In the genomic region with DNA sequence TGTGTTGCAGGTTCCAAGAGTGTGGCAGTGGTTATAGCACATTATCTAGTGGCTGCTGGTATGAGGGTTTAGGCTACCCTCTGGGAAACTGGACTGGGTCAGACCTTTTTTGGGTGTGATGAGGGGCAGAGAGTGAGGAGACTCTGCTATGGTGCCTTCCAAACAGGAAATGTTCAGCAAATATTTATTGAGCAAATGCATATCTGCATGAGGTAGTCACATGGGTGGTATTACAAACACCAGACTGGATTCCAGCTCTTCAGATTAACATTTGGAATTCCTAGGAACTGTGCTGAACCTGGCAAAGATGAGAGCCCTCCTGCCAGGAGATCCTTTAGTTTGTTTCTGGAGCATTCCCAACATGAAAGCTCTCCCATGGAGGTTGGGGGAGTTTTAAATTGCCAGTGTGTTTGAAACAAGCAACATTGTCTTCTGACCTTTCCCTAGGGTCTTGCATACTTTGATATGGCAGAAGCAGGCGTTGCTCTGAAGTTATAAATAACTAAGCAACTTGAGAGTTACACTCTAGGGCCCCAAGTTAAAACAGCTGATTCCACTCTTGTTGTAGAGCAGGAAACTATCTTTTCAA, we compare ENCODE assay signal across 11 cellular contexts.
A peak's percentile ranks its signal among the peaks of the same experiment; 100 is the strongest.
DNase-seq lines count a peak whose midpoint lies in the region; ATAC-seq, FAIRE-seq and TF ChIP-seq lines count a peak whose summit lies in the region.
"Had no signal": no experiment of that assay in that cellular context is flagged by ENCODE, and none has a peak within 500 bp of the region (broad histone marks: within the 10 kb centered on the region; RNA-seq: fewer than 3 reads in every experiment).

No MANE protein-coding gene starts in this region.

- H3K36me3 ChIP-seq in H1 (ENCODE audit: control insufficient read depth in 2 of 4, insufficient read depth in 4 of 4, low read length in 3 of 4), result no peaks in the 10 kb centered on the region

- CTCF ChIA-PET in H1 (lab: Charles Lee; ENCODE audit: partially characterized antibody), result interaction anchor here (0.8 to 1.8 kb wide), 3 partner anchors 23 to 236 kb away, joined by 4 read pairs; no protein-coding TSS in a partner anchor

- no peak overlapping the region for H3K18ac ChIP-seq in H1 (ENCODE audit: extremely low read depth, low read length)

- H2AFZ ChIP-seq in H1 (ENCODE audit: low read length), result no peak overlapping the region

- H3K9me3 ChIP-seq in H1 (ENCODE audit: insufficient read depth in 2 of 2, low read depth in 1 of 2, low read length in 1 of 2), result no peaks in the 10 kb centered on the region

- H3K36me3 Mint-ChIP-seq in stimulated activated effector memory CD8-positive, alpha-beta T cell treated with anti-CD3 and anti-CD28 coated beads, Interleukin-12 subunit alpha, Interleukin-12 subunit beta, amount 100 ng/mL, for 72 hours, result no peaks in the 10 kb centered on the region
- H3K36me3 Mint-ChIP-seq: natural killer cell had no signal

- no peak for ATAC-seq in stimulated activated effector memory CD8-positive, alpha-beta T cell treated with anti-CD3 and anti-CD28 coated beads, Interleukin-12 subunit alpha, Interleukin-12 subunit beta, amount 100 ng/mL, for 72 hours
- ATAC-seq in stimulated activated naive CD8-positive, alpha-beta T cell treated with anti-CD3 and anti-CD28 coated beads, Interleukin-15, Interleukin-2, amounts not matched to agents 100 U/mL and 50 U/mL, for 24 hours, result no peak

- no peaks in the 10 kb centered on the region for H3K79me2 ChIP-seq in H1 (ENCODE audit: control insufficient read depth in 1 of 2, insufficient read depth in 2 of 2, low read length in 2 of 2)

- 37% methylated on average over 1 of the region's 1 CpG; no CpG with 5 or more reads in 1 of the 2 experiments for WGBS in H1 (ENCODE audit: extremely low coverage in 1 of 2, insufficient coverage in 1 of 2, insufficient read length in 1 of 2, insufficient replicate concordance in 2 of 2, low coverage in 1 of 2, low lambda C conversion rate in 2 of 2, missing lambda C conversion rate in 1 of 2), 2 experiments

- no peaks in the 10 kb centered on the region; the same call in 1 of the 2 replicates for H3K79me1 ChIP-seq in H1 (ENCODE audit: low read depth, low read length)

- POLR2A ChIA-PET in H1 (lab: Charles Lee; ENCODE audit: partially characterized antibody), result no interaction called here

- H3K4ac ChIP-seq in H1 (replicated peaks; ENCODE audit: insufficient read length, low read depth, low read length), result no peak overlapping the region

- H3K23me2 ChIP-seq in H1 (ENCODE audit: low read depth, low read length), result no peaks in the 10 kb centered on the region

- TF ChIP-seq POLR2A in H1 (IDR thresholded peaks at IDR 0.05; ENCODE audit: control extremely low read depth in 1 of 2, low read depth in 2 of 2, low read length in 2 of 2) (no peak), erythroblast (IDR thresholded peaks at IDR 0.05; ENCODE audit: low read length) (no peak)

- no peak overlapping the region for H3K27ac Mint-ChIP-seq in stimulated activated effector memory CD8-positive, alpha-beta T cell treated with anti-CD3 and anti-CD28 coated beads, Interleukin-12 subunit alpha, Interleukin-12 subunit beta, amount 100 ng/mL, for 72 hours
- H3K27ac Mint-ChIP-seq: B cell, natural killer cell had no signal

- no peak overlapping the region for H3K9ac ChIP-seq in H1 (replicated peaks in 1 of 4; ENCODE audit: extremely low read depth in 1 of 4, low read depth in 3 of 4, low read length in 3 of 4)

- H2BK5ac ChIP-seq in H1 (ENCODE audit: low read depth, low read length), result no peak overlapping the region

- H2BK20ac ChIP-seq in H1 (ENCODE audit: low read length), result no peak overlapping the region

- no peak for TF ChIP-seq RAD21 in H1 (IDR thresholded peaks at IDR 0.05 in 1 of 2, conservative IDR thresholded peaks at IDR 0.05 in 1 of 2; ENCODE audit: low read depth in 2 of 2, low read length in 2 of 2)

- no peak overlapping the region for H3K4me3 Mint-ChIP-seq in stimulated activated effector memory CD8-positive, alpha-beta T cell treated with anti-CD3 and anti-CD28 coated beads, Interleukin-12 subunit alpha, Interleukin-12 subunit beta, amount 100 ng/mL, for 72 hours
- H3K4me3 Mint-ChIP-seq: B cell, H9, natural killer cell had no signal

- DNase-seq in A172 (ENCODE audit: low spot score) (peak; percentile 17), LHCN-M2 (ENCODE audit: low read depth) (peak; percentile 68), H1 (ENCODE audit: low read depth in 1 of 2, low spot score in 2 of 2) (no peak), mucosa of gallbladder (ENCODE audit: low spot score) (peak; percentile 27), erythroblast (lab: John Stamatoyannopoulos, UW) (no peak), occipital lobe (lab: John Stamatoyannopoulos, UW) (no peak)
- DNase-seq in stimulated activated effector memory CD8-positive, alpha-beta T cell treated with anti-CD3 and anti-CD28 coated beads, Interleukin-12 subunit alpha, Interleukin-12 subunit beta, amount 100 ng/mL, for 72 hours (ENCODE audit: low spot score in 2 of 2), result no peak
- no peak for DNase-seq in stimulated activated naive CD8-positive, alpha-beta T cell treated with anti-CD3 and anti-CD28 coated beads, Interleukin-15, Interleukin-2, amounts not matched to agents 100 U/mL and 50 U/mL, for 24 hours
- DNase-seq: H9, natural killer cell had no signal

- peak overlapping the region in 1 of 2 experiments; percentile 10; a peak in 1 of 4 replicates for H3K4me2 ChIP-seq in H1 (ENCODE audit: insufficient read depth in 1 of 2, low read depth in 2 of 2, low read length in 2 of 2)

- no peak overlapping the region for H3K56ac ChIP-seq in H1 (replicated peaks; ENCODE audit: insufficient read length, low read depth, low read length)

- no peak overlapping the region for H2BK12ac ChIP-seq in H1 (ENCODE audit: low read depth, low read length)

- no peak overlapping the region for H4K5ac ChIP-seq in H1 (ENCODE audit: insufficient read length, low read depth, low read length)

- no peak overlapping the region for H4K91ac ChIP-seq in H1 (replicated peaks; ENCODE audit: insufficient read length, low read length)

- no peak overlapping the region for H2AK5ac ChIP-seq in H1 (ENCODE audit: low read depth, low read length)

- no peak overlapping the region; a peak in 1 of 8 replicates for H3K4me3 ChIP-seq in H1 (ENCODE audit: extremely low read depth in 1 of 4, insufficient read depth in 2 of 4, low read depth in 3 of 4, low read length in 4 of 4)

- peaks cover 0 to 1% of the 10 kb centered on the region in 2 experiments for H4K20me1 ChIP-seq in H1 (replicated peaks in 1 of 2; ENCODE audit: control insufficient read depth in 1 of 2, insufficient read depth in 2 of 2, low read length in 2 of 2)

- H2BK15ac ChIP-seq in H1 (ENCODE audit: low read length), result no peak overlapping the region

- H2BK120ac ChIP-seq in H1 (replicated peaks; ENCODE audit: low read depth, low read length), result no peak overlapping the region

- H3K4me1 ChIP-seq in H1 (replicated peaks in 1 of 4; ENCODE audit: control insufficient read depth in 3 of 4, insufficient read depth in 4 of 4, low read length in 3 of 4), result peaks cover 0 to 6% (median 4%) of the 10 kb centered on the region in 4 experiments; a peak in 6 of 7 replicates

- TF ChIP-seq CTCF in H1 (IDR thresholded peaks at IDR 0.05; ENCODE audit: control extremely low read depth in 1 of 3, insufficient read depth in 1 of 3, low read depth in 1 of 3, low read length in 3 of 3), result no peak

- H3K27ac ChIP-seq in H1 (ENCODE audit: low read depth, low read length), result no peak overlapping the region

- H3K14ac ChIP-seq in H1 (ENCODE audit: insufficient read length), result no peak overlapping the region

- H3K23ac ChIP-seq in H1 (ENCODE audit: insufficient read length), result no peak overlapping the region

- no peaks in the 10 kb centered on the region for H3K4me1 Mint-ChIP-seq in stimulated activated effector memory CD8-positive, alpha-beta T cell treated with anti-CD3 and anti-CD28 coated beads, Interleukin-12 subunit alpha, Interleukin-12 subunit beta, amount 100 ng/mL, for 72 hours
- H3K4me1 Mint-ChIP-seq: B cell, natural killer cell had no signal

- no peak overlapping the region for H4K8ac ChIP-seq in H1 (ENCODE audit: extremely low read depth, insufficient read depth, low read length)

- peak; percentile 87 for FAIRE-seq in H1 (lab: Jason Lieb, UNC)

- no peaks in the 10 kb centered on the region for H3K27me3 ChIP-seq in H1 (replicated peaks in 1 of 4; ENCODE audit: control insufficient read depth in 3 of 4, extremely low read depth in 1 of 4, insufficient read depth in 3 of 4, low read length in 3 of 4)

- TF ChIP-seq EP300 in H1 (IDR thresholded peaks at IDR 0.05; ENCODE audit: borderline replicate concordance in 1 of 2, low read depth in 2 of 2, low read length in 2 of 2), result no peak

- H3K9me3 Mint-ChIP-seq in stimulated activated effector memory CD8-positive, alpha-beta T cell treated with anti-CD3 and anti-CD28 coated beads, Interleukin-12 subunit alpha, Interleukin-12 subunit beta, amount 100 ng/mL, for 72 hours, result no peaks in the 10 kb centered on the region
- H3K9me3 Mint-ChIP-seq: H9, natural killer cell had no signal

TF ChIP-seq in H1, 55 proteins besides CTCF, POLR2A, EP300 and RAD21:
- TF ChIP-seq NRF1 (IDR thresholded peaks at IDR 0.05; ENCODE audit: low read depth, low read length) (no peak), KDM4A (IDR thresholded peaks at IDR 0.05; ENCODE audit: low read depth, low read length, severe bottlenecking) (no peak), SAP30 (IDR thresholded peaks at IDR 0.05; ENCODE audit: insufficient read depth, insufficient replicate concordance, low read length) (no peak), CBX5 (IDR thresholded peaks at IDR 0.05; ENCODE audit: low read depth, low read length) (no peak), NANOG (IDR thresholded peaks at IDR 0.05; ENCODE audit: insufficient read depth, low read depth, low read length, poor library complexity, severe bottlenecking) (peak; percentile 76), TBP (IDR thresholded peaks at IDR 0.05; ENCODE audit: low read depth, low read length) (no peak), TEAD4 (IDR thresholded peaks at IDR 0.05; ENCODE audit: low read depth, low read length) (peak; percentile 40; the same call in 1 of the 2 replicates)

Comparison
In these comparisons a context has a peak if more than half of its experiments do, and no peak if none do; other contexts are left out.
1. DNase-seq: peak in A172 (single experiment), LHCN-M2 (single experiment) and mucosa of gallbladder (single experiment); none in H1 (0 of 2), erythroblast (0 of 2), stimulated activated effector memory CD8-positive, alpha-beta T cell treated with anti-CD3 and anti-CD28 coated beads, Interleukin-12 subunit alpha, Interleukin-12 subunit beta, amount 100 ng/mL, for 72 hours (0 of 2), occipital lobe (single experiment) and stimulated activated naive CD8-positive, alpha-beta T cell treated with anti-CD3 and anti-CD28 coated beads, Interleukin-15, Interleukin-2, amounts not matched to agents 100 U/mL and 50 U/mL, for 24 hours (single experiment).